Comparison of ENCODE assay signal across 14 cellular contexts in the genomic region with DNA sequence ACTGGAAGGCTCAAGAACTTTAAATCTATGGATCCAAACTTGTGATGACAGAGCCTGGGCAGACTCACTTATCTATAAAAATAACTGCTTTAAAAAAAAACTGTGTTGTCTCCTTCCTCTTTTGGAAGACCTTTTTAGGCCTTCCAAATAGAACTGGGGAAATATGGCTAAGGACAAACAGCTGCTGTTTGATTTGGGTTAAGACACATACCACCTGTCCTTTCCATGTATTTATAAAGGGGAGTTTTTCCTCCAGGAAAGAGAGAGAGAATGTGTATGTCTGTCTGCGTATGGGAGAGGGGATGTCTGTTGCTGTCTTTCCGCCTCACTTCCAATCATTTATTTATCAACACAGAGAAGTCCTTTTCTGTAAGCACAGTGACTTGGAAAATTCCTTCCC. TPM values are rescaled to one million over a fixed set of nuclear protein-coding genes. Genes with fewer than 3 reads are reported as not detected.
DNase-seq lines count a peak whose midpoint lies in the region; ATAC-seq and TF ChIP-seq lines count a peak whose summit lies in the region.
"Had no signal": no experiment of that assay in that cellular context is flagged by ENCODE, and none has a peak within 500 bp of the region (broad histone marks: within the 10 kb centered on the region; RNA-seq: fewer than 3 reads in every experiment).

No MANE protein-coding gene starts in this region.

- peak overlapping the region; percentile 78 for H3K27ac ChIP-seq in C4-2B
- peak overlapping the region; percentile 62 to 92 (median 88) for H3K27ac ChIP-seq in esophagus muscularis mucosa (replicated peaks in 1 of 4)
- H3K27ac ChIP-seq in prostate gland, result peak overlapping the region; percentile 89 to 90
- H3K27ac ChIP-seq: BLaER1 had no signal

- TF ChIP-seq EP300 in esophagus muscularis mucosa (IDR thresholded peaks at IDR 0.05), result no peak

- H3K27me3 ChIP-seq in esophagus muscularis mucosa, result no peaks in the 10 kb centered on the region
- no peaks in the 10 kb centered on the region for H3K27me3 ChIP-seq in prostate gland (replicated peaks; ENCODE audit: insufficient read depth)

- DNase-seq in MV-4-11 (lab: John Stamatoyannopoulos, UW), result peak; percentile 9
- no peak for DNase-seq in esophagus muscularis mucosa (ENCODE audit: extremely low spot score)
- DNase-seq in prostate gland (ENCODE audit: low spot score), result no peak
- no peak for DNase-seq in ecto neural progenitor cell (ENCODE audit: low spot score)
- no peak for DNase-seq in NCI-H1694 (lab: John Stamatoyannopoulos, UW)
- DNase-seq: activated CD4-positive, alpha-beta T cell treated with anti-CD3 and anti-CD28 coated beads, Interleukin-2, amount 50 U/mL, for 4 hours; NCI-H146; T-cell had no signal

- H3K9me3 ChIP-seq in esophagus muscularis mucosa, result no peaks in the 10 kb centered on the region
- H3K9me3 ChIP-seq in prostate gland, result no peaks in the 10 kb centered on the region

- TF ChIP-seq CTCF in C4-2B (conservative IDR thresholded peaks at IDR 0.05) (no peak), esophagus muscularis mucosa (IDR thresholded peaks at IDR 0.05) (no peak), prostate gland (IDR thresholded peaks at IDR 0.05) (no peak)

- intact Hi-C loops in esophagus muscularis mucosa (cut with DNase I) (no loop called here), prostate gland (cut with DNase I) (no loop called here)

- TF ChIP-seq POLR2A in esophagus muscularis mucosa (IDR thresholded peaks at IDR 0.05; ENCODE audit: low read depth), result no peak
- TF ChIP-seq POLR2A in prostate gland (IDR thresholded peaks at IDR 0.05), result no peak

- WGBS in esophagus muscularis mucosa, result 74% methylated on average over 2 of the region's 2 CpGs
- 33% methylated on average over 2 of the region's 2 CpGs for WGBS in prostate gland

- H3K4me3 ChIP-seq in esophagus muscularis mucosa (peak overlapping the region in 2 of 4 donors; percentile 2 to 22), prostate gland (peak overlapping the region in 1 of 2 donors; percentile 56)
- H3K4me3 ChIP-seq: BLaER1 had no signal

- no peaks in the 10 kb centered on the region for H3K36me3 ChIP-seq in esophagus muscularis mucosa
- no peaks in the 10 kb centered on the region for H3K36me3 ChIP-seq in prostate gland
- H3K36me3 ChIP-seq: BLaER1 had no signal

- ATAC-seq in HG02852 (IDR thresholded peaks at IDR 0.05; ENCODE audit: unreplicated experiment) (no peak), GM21786 (IDR thresholded peaks at IDR 0.05; ENCODE audit: unreplicated experiment) (no peak)
- ATAC-seq: T-cell had no signal

- H3K4me1 ChIP-seq in esophagus muscularis mucosa, result peaks cover 44 to 79% (median 75%) of the 10 kb centered on the region in 4 donors
- peaks cover 15% of the 10 kb centered on the region for H3K4me1 ChIP-seq in prostate gland (replicated peaks)
- H3K4me1 ChIP-seq: BLaER1 had no signal

RNA-seq across cellular contexts. Expression of gene ARHGEF37, which starts 2.8 kb away (rescaled TPM):
- 10 to 100 TPM; 11.9 to 22.0 (median 19.5) TPM for total RNA-seq in esophagus muscularis mucosa
- total RNA-seq in prostate gland, result 10 to 100 TPM; 50.4 to 61.1 TPM
- total RNA-seq: G401, mononuclear cell had no signal

RNA-seq across cellular contexts. Expression of gene CSNK1A1, which starts 32.9 kb away (rescaled TPM):
- total RNA-seq in esophagus muscularis mucosa, result 100 to 1,000 TPM; 283 to 347 (median 336) TPM
- total RNA-seq in prostate gland, result 100 to 1,000 TPM; 219 to 269 TPM
